In the genomic region with DNA sequence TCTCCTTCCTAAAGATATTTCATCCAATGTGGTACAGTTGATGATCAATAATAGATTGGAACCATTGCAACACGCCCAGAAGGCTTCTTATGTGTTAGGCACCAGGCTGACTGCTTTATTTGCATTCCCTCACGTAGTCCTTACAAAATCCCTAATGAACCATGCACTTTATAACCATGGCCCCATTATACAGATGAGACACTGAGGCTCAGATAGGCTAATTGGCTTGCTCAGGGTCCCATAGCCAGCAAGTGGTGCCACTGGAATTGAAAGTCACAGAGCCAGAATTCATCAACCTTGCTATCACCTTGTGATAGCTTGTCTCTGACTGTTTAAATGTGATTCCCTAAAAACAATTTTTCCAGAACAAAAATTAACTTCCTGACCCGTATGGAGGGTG, we compare ENCODE assay signal across 20 cellular contexts.
"Had no signal": no experiment of that assay in that cellular context is flagged by ENCODE, and none has a peak within 500 bp of the region (broad histone marks: within the 10 kb centered on the region; RNA-seq: fewer than 3 reads in every experiment).

No MANE protein-coding gene starts in this region.

- H3K4me3 ChIP-seq: ascending aorta, lung, sigmoid colon, tibial artery had no signal

- DNase-seq: activated CD4-positive, alpha-beta T cell treated with anti-CD3 and anti-CD28 coated beads for 1 hour; activated effector memory CD4-positive, alpha-beta T cell treated with anti-CD3 and anti-CD28 coated beads, Interleukin-2, amount 50 U/mL, for 16 hours; activated naive CD4-positive, alpha-beta T cell treated with anti-CD3 and anti-CD28 coated beads, Interleukin-2, amount 50 U/mL, for 16 hours; activated T-cell treated with anti-CD3 and anti-CD28 coated beads, Interleukin-2, amount 50 U/mL, for 72 hours; effector memory CD8-positive, alpha-beta T cell; kidney; naive thymus-derived CD4-positive, alpha-beta T cell; sigmoid colon; stimulated activated CD4-positive, alpha-beta T cell treated with anti-CD3 and anti-CD28 coated beads, Interleukin-12 subunit alpha, Interleukin-12 subunit beta, amount 100 ng/mL, for 4 hours; stimulated activated CD4-positive, alpha-beta T cell treated with anti-CD3 and anti-CD28 coated beads, Interleukin-1b, Interleukin-23, amount 100 ng/mL, for 48 hours; stimulated activated CD8-positive, alpha-beta memory T cell treated with anti-CD3 and anti-CD28 coated beads, Interleukin-4, amount 100 ng/mL, for 48 hours; stimulated activated naive CD4-positive, alpha-beta T cell; tibial artery; WERI-Rb-1 had no signal

- H3K27ac Mint-ChIP-seq: activated T-cell treated with anti-CD3 and anti-CD28 coated beads, Interleukin-2, amount 50 U/mL, for 72 hours; dendritic cell treated with granulocyte-macrophage colony-stimulating factor and Interleukin-4, amounts not matched to agents 40 ng/mL and 50 ng/mL, for 4 days; effector memory CD8-positive, alpha-beta T cell; naive thymus-derived CD4-positive, alpha-beta T cell had no signal

- H3K4me1 ChIP-seq: ascending aorta, sigmoid colon, tibial artery had no signal

- H3K9me3 ChIP-seq: ascending aorta, neutrophil had no signal

- H3K36me3 ChIP-seq: ascending aorta, neutrophil, sigmoid colon, tibial artery, WERI-Rb-1 had no signal

- H3K27me3 ChIP-seq: ascending aorta, neutrophil, sigmoid colon, tibial artery had no signal

- H3K27me3 Mint-ChIP-seq: dendritic cell treated with granulocyte-macrophage colony-stimulating factor and Interleukin-4, amounts not matched to agents 40 ng/mL and 50 ng/mL, for 4 days had no signal

- H3K4me1 Mint-ChIP-seq: naive thymus-derived CD4-positive, alpha-beta T cell had no signal

- H3K27ac ChIP-seq: ascending aorta, epithelial cell of prostate, neutrophil, sigmoid colon, tibial artery, WERI-Rb-1 had no signal

- H3K4me3 Mint-ChIP-seq: activated T-cell treated with anti-CD3 and anti-CD28 coated beads, Interleukin-2, amount 50 U/mL, for 72 hours; dendritic cell treated with granulocyte-macrophage colony-stimulating factor and Interleukin-4, amounts not matched to agents 40 ng/mL and 50 ng/mL, for 4 days; effector memory CD8-positive, alpha-beta T cell; naive thymus-derived CD4-positive, alpha-beta T cell had no signal

- H3K9me3 Mint-ChIP-seq: effector memory CD8-positive, alpha-beta T cell had no signal

- ATAC-seq: activated T-cell treated with anti-CD3 and anti-CD28 coated beads, Interleukin-2, amount 50 U/mL, for 72 hours; effector memory CD8-positive, alpha-beta T cell; left lobe of liver; naive thymus-derived CD4-positive, alpha-beta T cell had no signal
